Comparison of ENCODE assay signal across 22 cellular contexts in genomic region chr1:10299174-10299573, GRCh38.
DNase-seq lines count a peak whose midpoint lies in the region; FAIRE-seq and TF ChIP-seq lines count a peak whose summit lies in the region.
"Had no signal": no experiment of that assay in that cellular context is flagged by ENCODE, and none has a peak within 500 bp of the region (broad histone marks: within the 10 kb centered on the region; RNA-seq: fewer than 3 reads in every experiment).

No MANE protein-coding gene starts in this region.

- intact Hi-C loops in posterior vena cava (cut with DNase I), result no loop called here

- H3K4me1 ChIP-seq in ACC112 (ENCODE audit: control insufficient read depth, insufficient read depth, low read length, unreplicated experiment), result peaks cover 15% of the 10 kb centered on the region
- H3K4me1 ChIP-seq: colonic mucosa, foreskin keratinocyte, vagina had no signal

- H3K79me2 ChIP-seq in ACC112 (ENCODE audit: control insufficient read depth, insufficient read depth, low read length, unreplicated experiment), result peaks cover 2% of the 10 kb centered on the region

- peak overlapping the region; percentile 14; the same call in 1 of the 2 replicates for H3K27ac ChIP-seq in ACC112 (ENCODE audit: low read depth, low read length)
- H3K27ac ChIP-seq: colonic mucosa, foreskin keratinocyte, vagina had no signal

- no peak overlapping the region for H3K4me3 ChIP-seq in ACC112 (ENCODE audit: low read depth, low read length)
- no peak overlapping the region for H3K4me3 ChIP-seq in choroid plexus epithelial cell (ENCODE audit: low read depth, low read length)
- H3K4me3 ChIP-seq: colonic mucosa, mucosa of descending colon, vagina had no signal

- no peak for TF ChIP-seq CTCF in GM13976 (IDR thresholded peaks at IDR 0.05; ENCODE audit: borderline replicate concordance, control extremely low read depth, extremely low read depth, insufficient read depth, missing control alignments)
- TF ChIP-seq CTCF in choroid plexus epithelial cell (conservative IDR thresholded peaks at IDR 0.05; ENCODE audit: low read depth, low read length), result no peak

- no peak overlapping the region for H2AFZ ChIP-seq in ACC112 (ENCODE audit: low read length, unreplicated experiment)

- no peaks in the 10 kb centered on the region for H3K27me3 ChIP-seq in ACC112 (ENCODE audit: insufficient read depth, low read length)
- H3K27me3 ChIP-seq: colonic mucosa, foreskin keratinocyte, vagina had no signal

- peaks cover 15% of the 10 kb centered on the region for H3K36me3 ChIP-seq in ACC112 (ENCODE audit: insufficient read depth, low read length)

- DNase-seq in GM13976 (ENCODE audit: low spot score) (peak; percentile 38), choroid plexus epithelial cell (ENCODE audit: low read depth) (peak; percentile 50), midbrain (lab: John Stamatoyannopoulos, UW) (peak; percentile 19), HTR-8/SVneo (ENCODE audit: insufficient read length, low spot score) (no peak), urothelium cell line (ENCODE audit: low spot score) (no peak), HT-29 (ENCODE audit: low spot score) (no peak), posterior vena cava (ENCODE audit: low spot score) (no peak)
- DNase-seq: activated CD4-positive, alpha-beta memory T cell treated with anti-CD3 and anti-CD28 coated beads for 36 hours; activated naive CD4-positive, alpha-beta T cell treated with anti-CD3 and anti-CD28 coated beads, Interleukin-2, amount 50 U/mL, for 16 hours; activated T-cell treated with anti-CD3 and anti-CD28 coated beads, Interleukin-2, amount 50 U/mL, for 24 hours; colonic mucosa; COR-L47; foreskin keratinocyte; Karpas-422; kidney glomerular epithelial cell; mucosa of descending colon; NCI-H1436; NCI-H446; nucleus accumbens; SHP77 had no signal

- in situ Hi-C loops in GM13976 (cut with MboI; ENCODE audit: low sequenced_read_pairs, unreplicated experiment), result no loop called here

- no peak for FAIRE-seq in HTR-8/SVneo (lab: Jason Lieb, UNC)
- FAIRE-seq in urothelium cell line (lab: Jason Lieb, UNC), result no peak

Comparison
In these comparisons a context has a peak if more than half of its experiments do, and no peak if none do; other contexts are left out.
1. DNase-seq: peak in GM13976 (single experiment), choroid plexus epithelial cell (single experiment) and midbrain (single experiment); none in HTR-8/SVneo (single experiment), urothelium cell line (single experiment), HT-29 (single experiment) and posterior vena cava (single experiment).